27 cellular contexts compared by ENCODE assay signal in the genomic region with DNA sequence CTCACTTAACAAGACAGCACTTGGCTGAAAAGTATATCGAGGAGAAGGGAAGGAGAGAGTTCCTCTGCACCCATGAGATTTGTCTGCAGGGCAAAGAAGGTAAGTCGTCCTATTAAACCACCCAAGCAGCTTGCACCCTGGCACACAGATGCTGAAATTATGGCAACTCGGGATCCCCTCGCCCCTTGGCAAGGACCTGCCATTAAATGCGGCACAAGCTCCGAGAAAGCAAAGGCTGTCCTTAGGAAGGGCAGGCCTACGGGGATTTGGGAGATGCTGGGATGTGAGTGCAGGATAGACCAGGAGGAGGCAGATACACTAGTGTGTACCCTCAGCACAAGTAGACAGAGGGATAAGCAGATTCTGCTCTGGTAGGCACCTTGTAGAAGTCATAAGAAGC.
"Had no signal": no experiment of that assay in that cellular context is flagged by ENCODE, and none has a peak within 500 bp of the region (broad histone marks: within the 10 kb centered on the region; RNA-seq: fewer than 3 reads in every experiment).

No MANE protein-coding gene starts in this region.

- H3K27ac ChIP-seq: ascending aorta, breast epithelium, cardiac muscle cell, colonic mucosa, foreskin keratinocyte, gastrocnemius medialis, heart left ventricle had no signal

- H3K36me3 ChIP-seq: ascending aorta, breast epithelium, cardiac muscle cell, colonic mucosa, gastrocnemius medialis, heart left ventricle had no signal

- DNase-seq: activated CD4-positive, alpha-beta memory T cell treated with anti-CD3 and anti-CD28 coated beads for 36 hours; activated CD4-positive, alpha-beta T cell treated with anti-CD3 and anti-CD28 coated beads for 36 hours; activated CD4-positive, alpha-beta T cell treated with anti-CD3 and anti-CD28 coated beads, Interleukin-2, amount 10 ng/mL, durations not matched to agents 24 days and 14 days; activated CD4-positive, CD25-positive, alpha-beta regulatory T cell; activated CD4-positive, CD25-positive, alpha-beta regulatory T cell treated with anti-CD3 and anti-CD28 coated beads, Interleukin-2, amount 50 U/mL, for 72 hours; activated CD8-positive, alpha-beta memory T cell treated with anti-CD3 and anti-CD28 coated beads, Interleukin-2, amount 10 ng/mL, durations not matched to agents 7 days and 5 days; activated CD8-positive, alpha-beta memory T cell treated with anti-CD3 and anti-CD28 coated beads, Interleukin-2, amount 50 U/mL, for 4 hours; activated CD8-positive, alpha-beta T cell treated with anti-CD3 and anti-CD28 coated beads, Interleukin-2, amount 10 ng/mL, durations not matched to agents 7 days and 5 days; activated effector memory CD4-positive, alpha-beta T cell treated with anti-CD3 and anti-CD28 coated beads, Interleukin-2, amount 50 U/mL, for 16 hours; activated naive CD4-positive, alpha-beta T cell treated with anti-CD3 and anti-CD28 coated beads for 36 hours; activated naive CD8-positive, alpha-beta T cell treated with anti-CD3 and anti-CD28 coated beads for 36 hours; activated naive CD8-positive, alpha-beta T cell treated with anti-CD3 and anti-CD28 coated beads, Interleukin-2, amount 50 U/mL, for 24 hours; activated T-cell treated with anti-CD3 and anti-CD28 coated beads, Interleukin-2, amount 50 U/mL, for 1 hour; activated T-cell treated with anti-CD3 and anti-CD28 coated beads, Interleukin-2, amount 50 U/mL, for 48 hours; central memory CD4-positive, alpha-beta T cell; cerebellar nuclear complex; colonic mucosa; effector memory CD4-positive, alpha-beta T cell; endodermal cell; foreskin keratinocyte; gastrocnemius medialis; glutamatergic neuron; heart left ventricle; T-helper 2 cell had no signal

- H3K9me3 ChIP-seq: ascending aorta, breast epithelium, colonic mucosa, gastrocnemius medialis, heart left ventricle had no signal

- H3K4me3 ChIP-seq: ascending aorta, cardiac muscle cell, colonic mucosa, gastrocnemius medialis, heart left ventricle had no signal

- H3K27me3 ChIP-seq: ascending aorta, breast epithelium, cardiac muscle cell, colonic mucosa, gastrocnemius medialis had no signal

- H3K4me1 ChIP-seq: ascending aorta, breast epithelium, colonic mucosa, foreskin keratinocyte, gastrocnemius medialis, heart left ventricle had no signal
